Comparison of ENCODE assay signal across 1 cellular context in the genomic region with DNA sequence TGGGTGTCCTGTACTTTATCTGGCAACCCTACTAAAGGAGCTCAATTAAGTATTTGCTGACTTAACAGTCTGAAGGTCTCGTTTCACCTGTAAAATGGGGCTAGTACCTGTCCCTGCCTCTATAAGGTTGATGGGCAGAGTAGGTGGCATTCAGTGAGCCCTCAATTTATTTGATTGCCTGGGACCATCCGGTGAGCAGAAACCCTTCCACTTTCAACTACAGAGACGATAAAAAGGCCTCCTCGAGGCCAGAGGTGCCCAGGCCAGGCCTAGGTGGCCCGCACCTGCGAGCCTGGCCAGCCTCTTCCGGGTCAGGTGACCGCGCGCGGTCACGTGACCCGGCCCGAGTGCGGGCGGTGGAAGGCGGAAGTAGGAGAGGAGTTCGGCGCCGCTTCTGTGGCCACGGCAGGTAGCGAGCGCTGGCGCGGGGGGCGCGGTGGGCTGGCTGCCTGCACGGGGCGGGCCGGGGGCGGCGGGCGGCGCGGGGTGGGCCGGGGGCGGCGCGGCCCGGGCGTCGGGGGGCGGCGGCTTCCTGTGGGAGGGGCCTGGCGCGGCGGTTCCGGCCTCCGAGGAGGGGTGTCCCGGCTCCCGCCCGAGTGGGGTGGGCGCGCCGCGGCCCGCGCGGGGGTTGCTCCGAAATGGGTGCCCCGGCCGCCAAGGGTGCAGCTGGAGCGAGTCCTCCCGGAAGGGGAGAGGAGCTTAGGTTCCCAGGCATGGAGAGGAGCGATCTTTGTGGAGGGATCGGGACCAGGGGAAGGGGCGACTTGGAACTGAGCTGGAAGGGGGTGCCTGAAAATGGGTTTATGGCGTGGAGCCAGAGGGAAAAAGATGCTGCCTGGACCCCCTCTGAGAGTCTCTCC.
TF ChIP-seq lines count a peak whose summit lies in the region.

A gene (plus strand): TSS at position 350 of the 860 bp plus-strand sequence. CDS start 24,679 bp downstream, outside the sequence.

TF ChIP-seq in K562, 482 proteins besides CTCF, POLR2A, EP300 and RAD21 (continued from another document):
- TF ChIP-seq, protein P1, sequence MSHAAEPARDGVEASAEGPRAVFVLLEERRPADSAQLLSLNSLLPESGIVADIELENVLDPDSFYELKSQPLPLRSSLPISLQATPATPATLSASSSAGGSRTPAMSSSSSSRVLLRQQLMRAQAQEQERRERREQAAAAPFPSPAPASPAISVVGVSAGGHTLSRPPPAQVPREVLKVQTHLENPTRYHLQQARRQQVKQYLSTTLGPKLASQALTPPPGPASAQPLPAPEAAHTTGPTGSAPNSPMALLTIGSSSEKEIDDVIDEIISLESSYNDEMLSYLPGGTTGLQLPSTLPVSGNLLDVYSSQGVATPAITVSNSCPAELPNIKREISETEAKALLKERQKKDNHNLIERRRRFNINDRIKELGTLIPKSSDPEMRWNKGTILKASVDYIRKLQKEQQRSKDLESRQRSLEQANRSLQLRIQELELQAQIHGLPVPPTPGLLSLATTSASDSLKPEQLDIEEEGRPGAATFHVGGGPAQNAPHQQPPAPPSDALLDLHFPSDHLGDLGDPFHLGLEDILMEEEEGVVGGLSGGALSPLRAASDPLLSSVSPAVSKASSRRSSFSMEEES (CRISPR knock-in tag; IDR thresholded peaks at IDR 0.05) = peak; percentile 99
- TF ChIP-seq SP2 (IDR thresholded peaks at IDR 0.05; ENCODE audit: extremely low read depth, low read depth, low read length, poor library complexity, severe bottlenecking) = peak; percentile 20
- peak; percentile 64 for TF ChIP-seq POLR2B (IDR thresholded peaks at IDR 0.05; ENCODE audit: low read depth, partially characterized antibody)
- TF ChIP-seq RBFOX2 (IDR thresholded peaks at IDR 0.05; ENCODE audit: low read depth, low read length) = peak; percentile 85
- TF ChIP-seq CCNT2 (IDR thresholded peaks at IDR 0.05; ENCODE audit: borderline replicate concordance, extremely low read depth, insufficient read length, low read depth, low read length) = peak; percentile 28
- TF ChIP-seq, protein P2, sequence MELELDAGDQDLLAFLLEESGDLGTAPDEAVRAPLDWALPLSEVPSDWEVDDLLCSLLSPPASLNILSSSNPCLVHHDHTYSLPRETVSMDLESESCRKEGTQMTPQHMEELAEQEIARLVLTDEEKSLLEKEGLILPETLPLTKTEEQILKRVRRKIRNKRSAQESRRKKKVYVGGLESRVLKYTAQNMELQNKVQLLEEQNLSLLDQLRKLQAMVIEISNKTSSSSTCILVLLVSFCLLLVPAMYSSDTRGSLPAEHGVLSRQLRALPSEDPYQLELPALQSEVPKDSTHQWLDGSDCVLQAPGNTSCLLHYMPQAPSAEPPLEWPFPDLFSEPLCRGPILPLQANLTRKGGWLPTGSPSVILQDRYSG (tag; conservative IDR thresholded peaks at IDR 0.05; ENCODE audit: low read depth) = 0 out of 2 replicates have a peak, but pooled peaks have one; percentile 41
- peak; percentile 96 for TF ChIP-seq CBFA2T2 (conservative IDR thresholded peaks at IDR 0.05)
- no peak for TF ChIP-seq GTF2E2 (tag; IDR thresholded peaks at IDR 0.05)
- TF ChIP-seq NCOR1 (IDR thresholded peaks at IDR 0.05) = peak; percentile 34
- TF ChIP-seq NFXL1 (CRISPR knock-in tag; IDR thresholded peaks at IDR 0.05) = no peak
- peak; percentile 47 for TF ChIP-seq TBP (optimal IDR thresholded peaks at IDR 0.05; ENCODE audit: low read depth, low read length)
- TF ChIP-seq CHD1 (IDR thresholded peaks at IDR 0.05; ENCODE audit: low read length) = no peak
- TF ChIP-seq, protein P3, sequence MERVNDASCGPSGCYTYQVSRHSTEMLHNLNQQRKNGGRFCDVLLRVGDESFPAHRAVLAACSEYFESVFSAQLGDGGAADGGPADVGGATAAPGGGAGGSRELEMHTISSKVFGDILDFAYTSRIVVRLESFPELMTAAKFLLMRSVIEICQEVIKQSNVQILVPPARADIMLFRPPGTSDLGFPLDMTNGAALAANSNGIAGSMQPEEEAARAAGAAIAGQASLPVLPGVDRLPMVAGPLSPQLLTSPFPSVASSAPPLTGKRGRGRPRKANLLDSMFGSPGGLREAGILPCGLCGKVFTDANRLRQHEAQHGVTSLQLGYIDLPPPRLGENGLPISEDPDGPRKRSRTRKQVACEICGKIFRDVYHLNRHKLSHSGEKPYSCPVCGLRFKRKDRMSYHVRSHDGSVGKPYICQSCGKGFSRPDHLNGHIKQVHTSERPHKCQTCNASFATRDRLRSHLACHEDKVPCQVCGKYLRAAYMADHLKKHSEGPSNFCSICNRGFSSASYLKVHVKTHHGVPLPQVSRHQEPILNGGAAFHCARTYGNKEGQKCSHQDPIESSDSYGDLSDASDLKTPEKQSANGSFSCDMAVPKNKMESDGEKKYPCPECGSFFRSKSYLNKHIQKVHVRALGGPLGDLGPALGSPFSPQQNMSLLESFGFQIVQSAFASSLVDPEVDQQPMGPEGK (CRISPR knock-in tag; IDR thresholded peaks at IDR 0.05; ENCODE audit: borderline replicate concordance) = no peak
- TF ChIP-seq CAMTA2 (CRISPR knock-in tag; conservative IDR thresholded peaks at IDR 0.05) = 0 out of 2 replicates have a peak, but pooled peaks have one; percentile 11
- TF ChIP-seq SAFB (IDR thresholded peaks at IDR 0.05; ENCODE audit: borderline replicate concordance, low read depth, low read length) = peak; percentile 45; the same call in 1 of the 2 replicates
- TF ChIP-seq RBM34 (IDR thresholded peaks at IDR 0.05; ENCODE audit: borderline replicate concordance, insufficient read depth, low read length) = no peak
